25 cellular contexts compared by ENCODE assay signal in the genomic region with DNA sequence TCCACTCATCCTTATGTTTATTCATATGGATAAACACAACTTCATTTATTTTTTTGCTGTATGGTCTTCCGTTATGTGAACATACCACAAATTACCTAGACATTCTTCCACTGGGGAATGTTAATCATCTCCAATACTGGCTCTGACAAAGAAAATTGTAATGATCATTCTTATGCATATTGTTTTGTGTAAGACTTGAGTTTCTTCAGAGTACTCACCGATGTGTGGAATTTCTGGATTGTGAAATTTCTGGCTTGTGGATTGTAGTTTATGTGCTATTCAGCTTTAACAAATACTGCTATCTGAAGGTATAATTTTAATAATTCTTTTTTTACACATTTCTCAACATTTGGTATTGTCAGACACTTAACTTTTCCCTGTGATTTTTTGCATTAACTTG.
DNase-seq lines count a peak whose midpoint lies in the region; ATAC-seq and TF ChIP-seq lines count a peak whose summit lies in the region.
"Had no signal": no experiment of that assay in that cellular context is flagged by ENCODE, and none has a peak within 500 bp of the region (broad histone marks: within the 10 kb centered on the region; RNA-seq: fewer than 3 reads in every experiment).

No MANE protein-coding gene starts in this region.

- TF ChIP-seq CTCF in lower leg skin (IDR thresholded peaks at IDR 0.05) (no peak), SK-N-SH (IDR thresholded peaks at IDR 0.05) (no peak)

- H4K91ac ChIP-seq in trophoblast cell (ENCODE audit: low read depth, low read length), result no peak overlapping the region

- H3K79me2 ChIP-seq in trophoblast cell (ENCODE audit: control insufficient read depth, insufficient read depth, low read length, poor library complexity), result no peaks in the 10 kb centered on the region
- H3K79me2 ChIP-seq in SK-N-SH (ENCODE audit: insufficient read depth), result no peaks in the 10 kb centered on the region

- H4K20me1 ChIP-seq in SK-N-SH (ENCODE audit: insufficient read depth), result no peaks in the 10 kb centered on the region

- no peak overlapping the region for H2BK120ac ChIP-seq in trophoblast cell (ENCODE audit: insufficient read depth, low read length, poor library complexity)

- no peaks in the 10 kb centered on the region for H3K9me3 ChIP-seq in adipocyte (ENCODE audit: control insufficient read depth, low read length)
- no peaks in the 10 kb centered on the region for H3K9me3 ChIP-seq in trophoblast cell (ENCODE audit: insufficient read depth, low read depth, low read length)
- H3K9me3 ChIP-seq in SK-N-SH, result no peaks in the 10 kb centered on the region
- H3K9me3 ChIP-seq: Caco-2, gastroesophageal sphincter, tibial nerve had no signal

- no peak for TF ChIP-seq RAD21 in SK-N-SH (IDR thresholded peaks at IDR 0.05; ENCODE audit: low read length)

- no peak overlapping the region for H3K14ac ChIP-seq in trophoblast cell (ENCODE audit: low read length)

- H3K27me3 ChIP-seq in adipocyte (replicated peaks; ENCODE audit: control insufficient read depth, insufficient read depth, low read length) (no peaks in the 10 kb centered on the region), trophoblast cell (ENCODE audit: insufficient read depth, low read length) (no peaks in the 10 kb centered on the region), SK-N-SH (ENCODE audit: insufficient read depth) (no peaks in the 10 kb centered on the region)
- H3K27me3 ChIP-seq: gastroesophageal sphincter, tibial nerve had no signal

- H3K4me1 ChIP-seq in adipocyte (ENCODE audit: control insufficient read depth, insufficient read depth, low read length) (peaks cover 15% of the 10 kb centered on the region), trophoblast cell (ENCODE audit: control insufficient read depth in 1 of 2, insufficient read depth in 2 of 2, low read length in 2 of 2) (no peaks in the 10 kb centered on the region), SK-N-SH (ENCODE audit: control insufficient read depth in 1 of 2, insufficient read depth in 2 of 2, low read depth in 1 of 2, low read length in 1 of 2) (peaks cover 0 to 1% of the 10 kb centered on the region in 2 experiments; a peak in 1 of 4 replicates)
- H3K4me1 ChIP-seq: Caco-2, gastroesophageal sphincter, tibial nerve had no signal

- peaks cover 3% of the 10 kb centered on the region for H3F3A ChIP-seq in SK-N-SH (replicated peaks; ENCODE audit: insufficient read depth)

- no peak overlapping the region for H2BK12ac ChIP-seq in trophoblast cell (ENCODE audit: low read length)

- H3K4me2 ChIP-seq in trophoblast cell (ENCODE audit: low read length) (no peak overlapping the region), SK-N-SH (no peak overlapping the region)
- H3K4me2 ChIP-seq: KMS-11 had no signal

- H3K36me3 ChIP-seq in adipocyte (ENCODE audit: control insufficient read depth, insufficient read depth, low read length, severe bottlenecking) (no peaks in the 10 kb centered on the region), trophoblast cell (ENCODE audit: control insufficient read depth in 1 of 2, insufficient read depth in 2 of 2, low read length in 2 of 2) (no peaks in the 10 kb centered on the region), SK-N-SH (replicated peaks in 1 of 2; ENCODE audit: control insufficient read depth in 1 of 2, insufficient read depth in 2 of 2, low read length in 1 of 2) (no peaks in the 10 kb centered on the region)
- H3K36me3 ChIP-seq: gastroesophageal sphincter, tibial nerve had no signal

- H3K4me3 ChIP-seq in adipocyte (ENCODE audit: low read length), result no peak overlapping the region
- H3K4me3 ChIP-seq in trophoblast cell (ENCODE audit: low read depth, low read length), result no peak overlapping the region
- no peak overlapping the region for H3K4me3 ChIP-seq in lower leg skin (ENCODE audit: low read depth, poor library complexity, severe bottlenecking)
- no peak overlapping the region for H3K4me3 ChIP-seq in SK-N-SH (ENCODE audit: low read depth in 2 of 2, low read length in 1 of 2)
- H3K4me3 ChIP-seq: gastroesophageal sphincter, tibial nerve had no signal

- no peaks in the 10 kb centered on the region for H3K9me2 ChIP-seq in SK-N-SH

- H2BK5ac ChIP-seq in trophoblast cell (ENCODE audit: low read depth, low read length, poor library complexity), result no peak overlapping the region

- POLR2A ChIA-PET in SK-N-SH (lab: Yijun Ruan, JAX), result no interaction called here

- no peak for ATAC-seq in HG03354 (IDR thresholded peaks at IDR 0.05; ENCODE audit: poor library complexity, severe bottlenecking, unreplicated experiment)
- ATAC-seq: activated CD4-positive, CD25-positive, alpha-beta regulatory T cell treated with anti-CD3 and anti-CD28 coated beads, Interleukin-2, amount 50 U/mL, for 24 hours; activated T-cell treated with anti-CD3 and anti-CD28 coated beads, Interleukin-2, amount 50 U/mL, for 72 hours; gastroesophageal sphincter; left lobe of liver had no signal

- H4K12ac ChIP-seq in trophoblast cell (ENCODE audit: low read depth, low read length), result no peak overlapping the region

- no peak overlapping the region for H3K18ac ChIP-seq in trophoblast cell (ENCODE audit: low read length)

- H3K79me1 ChIP-seq in trophoblast cell (ENCODE audit: low read length), result no peaks in the 10 kb centered on the region

- H3K27ac ChIP-seq in trophoblast cell (ENCODE audit: low read depth, low read length) (no peak overlapping the region), SK-N-SH (ENCODE audit: low read depth in 2 of 2, low read length in 1 of 2) (no peak overlapping the region)
- H3K27ac ChIP-seq: gastroesophageal sphincter, KMS-11, tibial nerve had no signal

- H3K23ac ChIP-seq in trophoblast cell (ENCODE audit: low read length), result no peak overlapping the region

- H4K8ac ChIP-seq in trophoblast cell (ENCODE audit: low read depth, low read length), result no peak overlapping the region

- H2AK5ac ChIP-seq in trophoblast cell (ENCODE audit: low read length), result no peak overlapping the region

- TF ChIP-seq EP300 in SK-N-SH (IDR thresholded peaks at IDR 0.05; ENCODE audit: borderline replicate concordance in 1 of 2, low read depth in 1 of 2, low read length in 1 of 2), result no peak

- no CpG with 5 or more reads among the region's 2 CpGs for WGBS in trophoblast cell (ENCODE audit: extremely low coverage, insufficient coverage, insufficient read length)
- WGBS in lower leg skin, 2 donors, result 31 to 43% methylated on average over 2 of the region's 2 CpGs
- 40% methylated on average over 2 of the region's 2 CpGs for WGBS in SK-N-SH (ENCODE audit: low lambda C conversion rate)

- intact Hi-C loops in lower leg skin (cut with DNase I; ENCODE audit: low total_unique reads), result loop anchor here (10.0 kb wide), 1 partner anchor 1416 kb away; no protein-coding TSS in a partner anchor

- DNase-seq in GM03348 (ENCODE audit: low spot score) (peak; percentile 38), adipocyte (ENCODE audit: low read depth) (peak; percentile 85), fibroblast of gingiva (ENCODE audit: low read depth) (peak; percentile 28), trophoblast cell (peak; percentile 50 to 95), lower leg skin (ENCODE audit: low spot score in 2 of 2) (no peak), COLO668 (lab: John Stamatoyannopoulos, UW; ENCODE audit: unreplicated experiment) (no peak), SK-N-SH (no peak)
- DNase-seq: activated CD8-positive, alpha-beta memory T cell treated with anti-CD3 and anti-CD28 coated beads for 24 hours; activated T-cell treated with anti-CD3 and anti-CD28 coated beads, Interleukin-2, amount 50 U/mL, for 72 hours; AML-193; Caco-2; effector memory CD4-positive, alpha-beta T cell; NCI-H1092 treated with DMSO at 0.1 percent for 48 hours; NCI-H524 treated with DMSO at 0.1 percent for 48 hours; retina; SIG-M5; stimulated activated CD4-positive, alpha-beta T cell treated with anti-CD3 and anti-CD28 coated beads, Interleukin-15, amount 100 ng/mL, for 24 hours; stimulated activated naive CD4-positive, alpha-beta T cell treated with Interleukin-2 at 50 U/mL for 16 hours; T-helper 2 cell had no signal

- H3K9ac ChIP-seq in adipocyte (ENCODE audit: low read length) (no peak overlapping the region), trophoblast cell (ENCODE audit: low read length) (no peak overlapping the region), SK-N-SH (no peak overlapping the region)
- H3K9ac ChIP-seq: KMS-11 had no signal

- H3K4ac ChIP-seq in trophoblast cell (ENCODE audit: low read depth, low read length), result no peak overlapping the region

- no peak overlapping the region for H2AFZ ChIP-seq in trophoblast cell (ENCODE audit: insufficient read depth, low read length, poor library complexity)
- H2AFZ ChIP-seq in SK-N-SH (ENCODE audit: low read depth), result no peak overlapping the region

- CTCF ChIA-PET in SK-N-SH (lab: Yijun Ruan, JAX), result interaction anchor here (1.1 kb wide), 1 partner anchor 10 kb away, joined by 3 read pairs; no protein-coding TSS in a partner anchor

- TF ChIP-seq POLR2A in lower leg skin (IDR thresholded peaks at IDR 0.05), result no peak

TF ChIP-seq in SK-N-SH, 30 proteins besides CTCF, POLR2A, EP300 and RAD21:
- TF ChIP-seq CHD2 (IDR thresholded peaks at IDR 0.05; ENCODE audit: low read length, partially characterized antibody), result no peak
- no peak for TF ChIP-seq RFX5 (IDR thresholded peaks at IDR 0.05; ENCODE audit: low read length)
- no peak for TF ChIP-seq NFIC (IDR thresholded peaks at IDR 0.05; ENCODE audit: borderline replicate concordance)
- TF ChIP-seq EZH2phosphoT487 (IDR thresholded peaks at IDR 0.05; ENCODE audit: borderline replicate concordance, low read depth), result no peak

Comparison
In these comparisons a context has a peak if more than half of its experiments do, and no peak if none do; other contexts are left out.
1. DNase-seq: peak in GM03348 (single experiment), adipocyte (single experiment), fibroblast of gingiva (single experiment) and trophoblast cell (2 of 2); none in lower leg skin (0 of 2), COLO668 (single experiment) and SK-N-SH (single experiment).